Comparison of ENCODE assay signal across 11 cellular contexts in genomic region chr3:134794323-134794722, GRCh38. TPM values are rescaled to one million over a fixed set of nuclear protein-coding genes. Genes with fewer than 3 reads are reported as not detected.
DNase-seq lines count a peak whose midpoint lies in the region; ATAC-seq and TF ChIP-seq lines count a peak whose summit lies in the region.
"Had no signal": no experiment of that assay in that cellular context is flagged by ENCODE, and none has a peak within 500 bp of the region (broad histone marks: within the 10 kb centered on the region; RNA-seq: fewer than 3 reads in every experiment).

No MANE protein-coding gene starts in this region.

- TF ChIP-seq CTCF in mesothelial cell of epicardium (IDR thresholded peaks at IDR 0.05; ENCODE audit: unreplicated experiment) (no peak), type B pancreatic cell (conservative IDR thresholded peaks at IDR 0.05) (no peak)

- no peaks in the 10 kb centered on the region for H3K36me3 Mint-ChIP-seq in activated T-cell treated with anti-CD3 and anti-CD28 coated beads, Interleukin-2, amount 50 U/mL, for 72 hours (ENCODE audit: insufficient read depth in 2 of 2)
- H3K36me3 Mint-ChIP-seq in T-helper 17 cell (ENCODE audit: low read depth): peaks cover 4% of the 10 kb centered on the region
- H3K36me3 Mint-ChIP-seq in mesothelial cell of epicardium: no peaks in the 10 kb centered on the region
- no peaks in the 10 kb centered on the region for H3K36me3 Mint-ChIP-seq in type B pancreatic cell

- no peak overlapping the region for H3K27ac Mint-ChIP-seq in activated T-cell treated with anti-CD3 and anti-CD28 coated beads, Interleukin-2, amount 50 U/mL, for 72 hours
- H3K27ac Mint-ChIP-seq in T-helper 17 cell: no peak overlapping the region
- H3K27ac Mint-ChIP-seq in mesothelial cell of epicardium: no peak overlapping the region
- H3K27ac Mint-ChIP-seq in type B pancreatic cell: peak overlapping the region; percentile 92

- peaks cover 79% of the 10 kb centered on the region for H3K27me3 Mint-ChIP-seq in activated T-cell treated with anti-CD3 and anti-CD28 coated beads, Interleukin-2, amount 50 U/mL, for 72 hours (ENCODE audit: low read depth)
- H3K27me3 Mint-ChIP-seq in T-helper 17 cell (peaks cover 70% of the 10 kb centered on the region), mesothelial cell of epicardium (ENCODE audit: low read depth) (peaks cover 97% of the 10 kb centered on the region), type B pancreatic cell (peaks cover 88% of the 10 kb centered on the region)

- DNase-seq in activated T-cell treated with anti-CD3 and anti-CD28 coated beads, Interleukin-2, amount 50 U/mL, for 72 hours: no peak
- no peak for DNase-seq in activated T-cell treated with anti-CD3 and anti-CD28 coated beads, Interleukin-2, amount 50 U/mL, for 1 hour
- no peak for DNase-seq in T-helper 17 cell
- DNase-seq in mesothelial cell of epicardium (ENCODE audit: low spot score in 2 of 2, unreplicated experiment in 2 of 2): no peak
- no peak for DNase-seq in type B pancreatic cell (ENCODE audit: extremely low spot score, unreplicated experiment)
- no peak for DNase-seq in NCI-H1436 treated with DMSO at 0.1 percent for 48 hours (lab: John Stamatoyannopoulos, UW)

- H3K9me3 Mint-ChIP-seq in activated T-cell treated with anti-CD3 and anti-CD28 coated beads, Interleukin-2, amount 50 U/mL, for 72 hours: no peaks in the 10 kb centered on the region
- H3K9me3 Mint-ChIP-seq in mesothelial cell of epicardium (no peaks in the 10 kb centered on the region), type B pancreatic cell (no peaks in the 10 kb centered on the region)

- no peaks in the 10 kb centered on the region for H3K9me3 ChIP-seq in T-helper 17 cell (ENCODE audit: control insufficient read depth, low read length, poor library complexity, severe bottlenecking)
- H3K9me3 ChIP-seq: body of pancreas, lower lobe of right lung, upper lobe of right lung had no signal

- peak overlapping the region; percentile 83 to 95 for H3K4me3 Mint-ChIP-seq in activated T-cell treated with anti-CD3 and anti-CD28 coated beads, Interleukin-2, amount 50 U/mL, for 72 hours
- peak overlapping the region; percentile 95 for H3K4me3 Mint-ChIP-seq in T-helper 17 cell
- H3K4me3 Mint-ChIP-seq in mesothelial cell of epicardium: peak overlapping the region; percentile 80
- peak overlapping the region; percentile 99 for H3K4me3 Mint-ChIP-seq in type B pancreatic cell

- no peak for ATAC-seq in activated T-cell treated with anti-CD3 and anti-CD28 coated beads, Interleukin-2, amount 50 U/mL, for 72 hours (replicated peaks in 1 of 2)
- ATAC-seq in T-helper 17 cell: no peak
- no peak for ATAC-seq in HG02938 (IDR thresholded peaks at IDR 0.05; ENCODE audit: unreplicated experiment)
- no peak for ATAC-seq in GM19035 (IDR thresholded peaks at IDR 0.05; ENCODE audit: unreplicated experiment)

- peaks cover 16% of the 10 kb centered on the region for H3K4me1 Mint-ChIP-seq in activated T-cell treated with anti-CD3 and anti-CD28 coated beads, Interleukin-2, amount 50 U/mL, for 72 hours (ENCODE audit: low read depth)
- H3K4me1 Mint-ChIP-seq in T-helper 17 cell (peaks cover 16% of the 10 kb centered on the region), mesothelial cell of epicardium (peaks cover 7% of the 10 kb centered on the region), type B pancreatic cell (ENCODE audit: unreplicated experiment) (peaks cover 3% of the 10 kb centered on the region)

RNA-seq across cellular contexts. Expression of gene EPHB1, which starts 0.7 kb away (rescaled TPM):
- 1 to 10 TPM in 1 of 2 donors, under 1 TPM in 1; 0.43 to 1.3 TPM for total RNA-seq in activated T-cell treated with anti-CD3 and anti-CD28 coated beads, Interleukin-2, amount 50 U/mL, for 72 hours
- 1 to 10 TPM; 1.3 to 3.5 TPM for total RNA-seq in T-helper 17 cell
- total RNA-seq in mesothelial cell of epicardium: 1.2 to 1.7 TPM (median 1.3 TPM) in 3 replicates
- 1.8 and 9.1 TPM in 2 replicates for total RNA-seq in type B pancreatic cell (ENCODE audit: low replicate concordance)
